In the genomic region with DNA sequence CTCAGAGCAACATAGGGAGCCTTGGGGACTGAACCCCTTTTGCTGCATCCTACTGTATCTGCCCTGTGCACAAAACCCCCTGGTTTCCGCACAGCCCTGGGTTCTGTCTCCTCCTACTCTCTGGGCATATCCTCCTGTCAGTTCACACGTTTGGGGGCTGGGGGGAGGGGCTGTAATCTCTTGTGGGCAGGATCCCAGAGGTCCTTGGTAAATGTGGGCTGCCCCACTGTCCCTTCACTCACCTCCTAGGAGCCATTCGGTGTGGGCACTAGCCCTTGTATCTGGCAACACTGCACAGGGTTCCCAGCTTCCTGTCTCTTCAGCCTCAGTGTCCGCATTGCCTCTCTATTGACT, we compare ENCODE assay signal across 22 cellular contexts.
DNase-seq lines count a peak whose midpoint lies in the region; ATAC-seq and TF ChIP-seq lines count a peak whose summit lies in the region.
"Had no signal": no experiment of that assay in that cellular context is flagged by ENCODE, and none has a peak within 500 bp of the region (broad histone marks: within the 10 kb centered on the region; RNA-seq: fewer than 3 reads in every experiment).

No MANE protein-coding gene starts in this region.

- DNase-seq in left ventricle myocardium inferior (peak; percentile 7), left ventricle myocardium superior (no peak), WTC11 (ENCODE audit: low spot score) (no peak), islet precursor cell (peak; percentile 61), type B pancreatic cell (ENCODE audit: extremely low spot score, unreplicated experiment) (no peak), sigmoid colon (no peak), amygdala (lab: John Stamatoyannopoulos, UW) (no peak)
- DNase-seq: CD4-positive, CD25-positive, alpha-beta regulatory T cell; DMS153; GM23248; NCI-H1105 treated with DMSO at 0.1 percent for 48 hours; NCI-H1694 treated with DMSO at 0.1 percent for 48 hours; NCI-H2081; NCI-H2227 treated with DMSO at 0.1 percent for 48 hours; NCI-H510A treated with DMSO at 0.1 percent for 48 hours; PC-9; SJCRH30 had no signal

- H3K9me3 Mint-ChIP-seq in WTC11 = no peaks in the 10 kb centered on the region
- peaks cover 4% of the 10 kb centered on the region for H3K9me3 Mint-ChIP-seq in type B pancreatic cell

- no peak overlapping the region for H3K4me3 ChIP-seq in left ventricle myocardium inferior
- no peak overlapping the region for H3K4me3 ChIP-seq in sigmoid colon
- H3K4me3 ChIP-seq: BLaER1, GM23248, PC-9, SJCRH30 had no signal

- CTCF ChIA-PET in WTC11 (lab: Charles Lee) = no interaction called here

- H3K4me1 ChIP-seq in left ventricle myocardium inferior (no peaks in the 10 kb centered on the region), sigmoid colon (no peaks in the 10 kb centered on the region)
- H3K4me1 ChIP-seq: SJCRH30 had no signal

- H3K27ac ChIP-seq in left ventricle myocardium inferior (replicated peaks) (no peak overlapping the region), sigmoid colon (no peak overlapping the region)
- H3K27ac ChIP-seq: BLaER1, GM23248, PC-9, SJCRH30 had no signal

- H3K27ac Mint-ChIP-seq in WTC11 (no peak overlapping the region), type B pancreatic cell (peak overlapping the region; percentile 63)

- H3K4me1 Mint-ChIP-seq in WTC11 = peaks cover 4% of the 10 kb centered on the region
- H3K4me1 Mint-ChIP-seq in type B pancreatic cell (ENCODE audit: unreplicated experiment) = no peaks in the 10 kb centered on the region
- H3K4me1 Mint-ChIP-seq: CD4-positive, CD25-positive, alpha-beta regulatory T cell had no signal

- H3K36me3 ChIP-seq in left ventricle myocardium inferior (no peaks in the 10 kb centered on the region), sigmoid colon (no peaks in the 10 kb centered on the region)
- H3K36me3 ChIP-seq: BLaER1, SJCRH30 had no signal

- H3K36me3 Mint-ChIP-seq in WTC11 (no peaks in the 10 kb centered on the region), type B pancreatic cell (no peaks in the 10 kb centered on the region)
- H3K36me3 Mint-ChIP-seq: CD4-positive, CD25-positive, alpha-beta regulatory T cell had no signal

- no peak overlapping the region for H3K4me3 Mint-ChIP-seq in WTC11
- no peak overlapping the region for H3K4me3 Mint-ChIP-seq in type B pancreatic cell
- H3K4me3 Mint-ChIP-seq: CD4-positive, CD25-positive, alpha-beta regulatory T cell had no signal

- POLR2A ChIA-PET in WTC11 (lab: Charles Lee) = no interaction called here

- TF ChIP-seq EP300 in sigmoid colon (IDR thresholded peaks at IDR 0.05) = no peak

- WGBS in sigmoid colon, 2 donors = 77 to 84% methylated on average over 4 of the region's 4 CpGs

- intact Hi-C loops in left ventricle myocardium inferior (cut with micrococcal nuclease) (no loop called here), left ventricle myocardium superior (cut with micrococcal nuclease) (no loop called here), sigmoid colon (cut with DNase I) (no loop called here)

- H3K27me3 ChIP-seq in left ventricle myocardium inferior (ENCODE audit: low read depth) (no peaks in the 10 kb centered on the region), sigmoid colon (no peaks in the 10 kb centered on the region)
- H3K27me3 ChIP-seq: BLaER1, SJCRH30 had no signal

- peaks cover 9% of the 10 kb centered on the region for H3K9me3 ChIP-seq in left ventricle myocardium inferior (replicated peaks)
- H3K9me3 ChIP-seq in sigmoid colon = peaks cover 0 to 3% (median 0%) of the 10 kb centered on the region in 4 donors
- H3K9me3 ChIP-seq: BLaER1, SJCRH30 had no signal

- ATAC-seq in left ventricle myocardium superior (no peak), WTC11 (peak; percentile 56; the same call in 1 of the 2 replicates), HG02852 (IDR thresholded peaks at IDR 0.05; ENCODE audit: unreplicated experiment) (no peak)
- ATAC-seq: HCT116, Right ventricle myocardium inferior, SK-N-SH treated with all-trans-retinoic acid at 6 μM for 48 hours had no signal

- H3K27me3 Mint-ChIP-seq in WTC11 (ENCODE audit: low read depth) = no peaks in the 10 kb centered on the region
- no peaks in the 10 kb centered on the region for H3K27me3 Mint-ChIP-seq in type B pancreatic cell
- H3K27me3 Mint-ChIP-seq: CD4-positive, CD25-positive, alpha-beta regulatory T cell had no signal

- TF ChIP-seq POLR2A in sigmoid colon (IDR thresholded peaks at IDR 0.05) = no peak

- TF ChIP-seq CTCF in left ventricle myocardium inferior (IDR thresholded peaks at IDR 0.05; ENCODE audit: borderline replicate concordance) = no peak
- no peak for TF ChIP-seq CTCF in WTC11 (IDR thresholded peaks at IDR 0.05)
- TF ChIP-seq CTCF in type B pancreatic cell (conservative IDR thresholded peaks at IDR 0.05) = no peak
- no peak for TF ChIP-seq CTCF in sigmoid colon (IDR thresholded peaks at IDR 0.05)

TF ChIP-seq in WTC11, 78 proteins besides CTCF, POLR2A, EP300 and RAD21:
- TF ChIP-seq ZNF423 (CRISPR knock-in tag; IDR thresholded peaks at IDR 0.05) (no peak), OVOL2 (CRISPR knock-in tag; IDR thresholded peaks at IDR 0.05; ENCODE audit: borderline replicate concordance) (no peak), CBFB (CRISPR knock-in tag; IDR thresholded peaks at IDR 0.05; ENCODE audit: low read depth) (no peak), ETV6 (CRISPR knock-in tag; IDR thresholded peaks at IDR 0.05) (no peak), ATF1 (CRISPR knock-in tag; IDR thresholded peaks at IDR 0.05) (no peak), HMGA2 (CRISPR knock-in tag; IDR thresholded peaks at IDR 0.05) (no peak), SP1 (CRISPR knock-in tag; conservative IDR thresholded peaks at IDR 0.05) (no peak), RELA (CRISPR knock-in tag; IDR thresholded peaks at IDR 0.05; ENCODE audit: borderline replicate concordance) (no peak), IRF2 (CRISPR knock-in tag; IDR thresholded peaks at IDR 0.05; ENCODE audit: borderline replicate concordance, low read depth) (no peak)
TF ChIP-seq in WTC11: peak in this region for 0.

Comparison
In these comparisons a context has a peak if more than half of its experiments do, and no peak if none do; other contexts are left out.
1. DNase-seq: peak in left ventricle myocardium inferior (single experiment) and islet precursor cell (single experiment); none in left ventricle myocardium superior (single experiment), WTC11 (single experiment), type B pancreatic cell (single experiment), sigmoid colon (single experiment) and amygdala (0 of 56).